ENCODE assay signal across 25 cellular contexts in genomic region chr3:106116733-106117489, GRCh38.
"Had no signal": no experiment of that assay in that cellular context is flagged by ENCODE, and none has a peak within 500 bp of the region (broad histone marks: within the 10 kb centered on the region; RNA-seq: fewer than 3 reads in every experiment).

No MANE protein-coding gene starts in this region.

- ATAC-seq: activated CD4-positive, CD25-positive, alpha-beta regulatory T cell treated with anti-CD3 and anti-CD28 coated beads, Interleukin-2, amount 50 U/mL, for 24 hours; activated CD8-positive, alpha-beta T cell treated with anti-CD3 and anti-CD28 coated beads for 36 hours; activated naive CD4-positive, alpha-beta T cell treated with anti-CD3 and anti-CD28 coated beads, Interleukin-2, amount 50 U/mL, for 72 hours; activated naive CD8-positive, alpha-beta T cell treated with anti-CD3 and anti-CD28 coated beads, Interleukin-2, amount 50 U/mL, for 24 hours; T-cell had no signal

- H3K36me3 Mint-ChIP-seq: T-cell had no signal

- H3K27me3 Mint-ChIP-seq: activated CD8-positive, alpha-beta T cell treated with anti-CD3 and anti-CD28 coated beads for 36 hours; T-cell had no signal

- DNase-seq: activated CD4-positive, alpha-beta T cell treated with anti-CD3 and anti-CD28 coated beads for 4 hours; activated CD8-positive, alpha-beta memory T cell treated with anti-CD3 and anti-CD28 coated beads, Interleukin-2, amount 50 U/mL, for 4 hours; activated CD8-positive, alpha-beta T cell treated with anti-CD3 and anti-CD28 coated beads for 36 hours; activated effector memory CD4-positive, alpha-beta T cell treated with anti-CD3 and anti-CD28 coated beads, Interleukin-2, amount 50 U/mL, for 16 hours; activated naive CD4-positive, alpha-beta T cell treated with Interleukin-2 at 50 U/mL for 16 hours; activated naive CD8-positive, alpha-beta T cell treated with anti-CD3 and anti-CD28 coated beads, Interleukin-2, amount 50 U/mL, for 24 hours; amniotic stem cell; brain microvascular endothelial cell; cerebellar nuclear complex; MV-4-11; NCI-H1092 treated with DMSO at 0.1 percent for 48 hours; NCI-H1417 treated with DMSO at 0.1 percent for 48 hours; NCI-H1694; NCI-H2029; NCI-H2107; NCI-H510A treated with DMSO at 0.1 percent for 48 hours; NCI-H69; NK-92 treated with Interleukin-12 subunit alpha and Interleukin-12 subunit beta, amount 100 ng/mL, for 24 hours; SIG-M5; T-cell had no signal

- H3K9ac ChIP-seq: KMS-11 had no signal

- H3K27ac Mint-ChIP-seq: activated CD8-positive, alpha-beta T cell treated with anti-CD3 and anti-CD28 coated beads for 36 hours; activated naive CD4-positive, alpha-beta T cell treated with anti-CD3 and anti-CD28 coated beads, Interleukin-2, amount 50 U/mL, for 72 hours; activated naive CD8-positive, alpha-beta T cell treated with anti-CD3 and anti-CD28 coated beads, Interleukin-2, amount 50 U/mL, for 24 hours; T-cell had no signal

- H3K27me3 ChIP-seq: brain microvascular endothelial cell had no signal

- H3K9me3 Mint-ChIP-seq: activated CD8-positive, alpha-beta T cell treated with anti-CD3 and anti-CD28 coated beads for 36 hours; T-cell had no signal

- H3K4me2 ChIP-seq: KMS-11 had no signal

- H3K4me3 Mint-ChIP-seq: activated CD8-positive, alpha-beta T cell treated with anti-CD3 and anti-CD28 coated beads for 36 hours; activated naive CD8-positive, alpha-beta T cell treated with anti-CD3 and anti-CD28 coated beads, Interleukin-2, amount 50 U/mL, for 24 hours; IgD-negative memory B cell; T-cell had no signal

- H3K27ac ChIP-seq: brain microvascular endothelial cell, KMS-11, VCaP had no signal

- H3K36me3 ChIP-seq: brain microvascular endothelial cell had no signal
